1 cellular context compared by ENCODE assay signal in the genomic region with DNA sequence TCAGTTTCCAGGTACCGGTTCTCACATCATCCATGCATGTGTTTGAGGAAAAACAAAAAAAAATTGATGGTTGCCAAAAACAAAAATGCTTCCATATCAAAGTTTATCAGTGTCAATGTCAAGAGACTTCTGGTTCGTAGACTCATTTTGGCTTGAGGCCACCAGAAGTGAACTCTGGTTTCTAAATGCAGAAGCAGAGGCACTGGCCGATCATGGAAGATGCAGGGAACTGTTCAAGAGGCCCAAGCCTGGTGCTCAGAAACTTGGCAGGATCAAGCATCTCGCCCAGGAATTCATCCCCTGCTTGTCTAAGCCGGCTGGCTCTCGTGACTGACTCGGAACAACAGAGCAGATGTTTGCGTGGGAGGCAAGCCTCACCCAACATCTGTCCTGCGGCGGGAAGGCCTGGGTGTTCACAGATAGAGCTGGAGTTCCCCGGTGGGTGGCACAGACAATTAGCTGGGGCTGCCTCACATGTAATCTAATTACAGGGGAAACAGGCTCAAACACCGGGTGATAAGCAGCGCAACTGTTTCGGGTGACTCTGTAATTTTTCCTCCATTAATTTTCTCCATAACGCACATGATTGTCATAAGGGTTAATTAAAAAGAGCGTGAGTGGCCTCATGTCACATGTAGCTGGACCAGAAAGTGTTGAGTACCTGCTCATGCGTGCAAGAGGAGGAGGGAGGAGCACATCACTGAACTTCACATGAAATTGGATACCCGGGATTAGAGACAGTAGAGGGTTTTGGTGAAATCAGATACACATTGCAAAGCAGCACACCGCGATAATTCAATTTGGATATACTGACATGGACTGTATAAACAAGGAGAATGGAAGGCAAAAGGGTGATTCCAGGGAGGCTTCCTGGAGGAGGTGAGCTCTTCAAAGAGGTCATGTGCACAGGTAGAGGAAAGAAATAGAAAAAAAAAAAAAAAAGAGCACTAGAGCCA.
A peak's percentile ranks its signal among the peaks of the same experiment; 100 is the strongest.
TF ChIP-seq lines count a peak whose summit lies in the region.

No MANE protein-coding gene starts in this region.

TF ChIP-seq in K562, 482 proteins besides CTCF, POLR2A, EP300 and RAD21 (continued from another document and continues in another):
- TF ChIP-seq, protein P1, sequence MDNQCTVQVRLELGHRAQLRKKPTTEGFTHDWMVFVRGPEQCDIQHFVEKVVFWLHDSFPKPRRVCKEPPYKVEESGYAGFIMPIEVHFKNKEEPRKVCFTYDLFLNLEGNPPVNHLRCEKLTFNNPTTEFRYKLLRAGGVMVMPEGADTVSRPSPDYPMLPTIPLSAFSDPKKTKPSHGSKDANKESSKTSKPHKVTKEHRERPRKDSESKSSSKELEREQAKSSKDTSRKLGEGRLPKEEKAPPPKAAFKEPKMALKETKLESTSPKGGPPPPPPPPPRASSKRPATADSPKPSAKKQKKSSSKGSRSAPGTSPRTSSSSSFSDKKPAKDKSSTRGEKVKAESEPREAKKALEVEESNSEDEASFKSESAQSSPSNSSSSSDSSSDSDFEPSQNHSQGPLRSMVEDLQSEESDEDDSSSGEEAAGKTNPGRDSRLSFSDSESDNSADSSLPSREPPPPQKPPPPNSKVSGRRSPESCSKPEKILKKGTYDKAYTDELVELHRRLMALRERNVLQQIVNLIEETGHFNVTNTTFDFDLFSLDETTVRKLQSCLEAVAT (IDR thresholded peaks at IDR 0.05), result peak in 1 of 2 experiments; percentile 37; a peak in 1 of 4 replicates
- TF ChIP-seq ZNF584 (CRISPR knock-in tag; IDR thresholded peaks at IDR 0.05; ENCODE audit: low read depth) (peak; percentile 97), ZNF311 (CRISPR knock-in tag; IDR thresholded peaks at IDR 0.05) (0 out of 2 replicates have a peak, but pooled peaks have one; percentile 35), KLF1 (tag; IDR thresholded peaks at IDR 0.05) (peak; percentile 66; the same call in 1 of the 2 replicates), YY1 (IDR thresholded peaks at IDR 0.05; ENCODE audit: borderline replicate concordance in 1 of 3, control insufficient read depth in 1 of 3, extremely low read depth in 1 of 3, insufficient read depth in 3 of 3, insufficient read length in 1 of 3, insufficient replicate concordance in 2 of 3, low read depth in 1 of 3, low read length in 2 of 3) (peak in 1 of 3 experiments; percentile 17), ZNF695 (CRISPR knock-in tag; IDR thresholded peaks at IDR 0.05) (0 out of 2 replicates have a peak, but pooled peaks have one; percentile 50), ZNF589 (CRISPR knock-in tag; IDR thresholded peaks at IDR 0.05; ENCODE audit: low read depth) (peak; percentile 100), MYC (IDR thresholded peaks at IDR 0.05; ENCODE audit: low read depth, low read length) (0 out of 2 replicates have a peak, but pooled peaks have one; percentile 26), MYC (CRISPR knock-in tag; IDR thresholded peaks at IDR 0.05; ENCODE audit: borderline replicate concordance, low read depth) (no peak), ZNF197 (CRISPR knock-in tag; IDR thresholded peaks at IDR 0.05; ENCODE audit: low read depth) (peak; percentile 90), TCF7 (IDR thresholded peaks at IDR 0.05; ENCODE audit: borderline replicate concordance) (peak; percentile 43; the same call in 1 of the 2 replicates), ZNF134 (CRISPR knock-in tag; conservative IDR thresholded peaks at IDR 0.05) (0 out of 2 replicates have a peak, but pooled peaks have one; percentile 27), NONO (IDR thresholded peaks at IDR 0.05; ENCODE audit: low read depth in 2 of 2, low read length in 1 of 2) (peak in 1 of 2 experiments; percentile 63; a peak in 1 of 4 replicates), KLF16 (IDR thresholded peaks at IDR 0.05) (peak; percentile 99), BRF1 (IDR thresholded peaks at IDR 0.05; ENCODE audit: borderline replicate concordance, extremely low read depth, insufficient read length) (no peak), ZNF324 (CRISPR knock-in tag; IDR thresholded peaks at IDR 0.05) (peak; percentile 38; the same call in 1 of the 2 replicates), SP2 (IDR thresholded peaks at IDR 0.05; ENCODE audit: extremely low read depth, low read depth, low read length, poor library complexity, severe bottlenecking) (no peak), SMAD3 (CRISPR knock-in tag; conservative IDR thresholded peaks at IDR 0.05) (peak; percentile 88), FOS (IDR thresholded peaks at IDR 0.05; ENCODE audit: extremely low read depth, insufficient read length) (no peak), KHSRP (IDR thresholded peaks at IDR 0.05) (peak; percentile 60), ZNF175 (CRISPR knock-in tag; IDR thresholded peaks at IDR 0.05; ENCODE audit: low read depth) (peak; percentile 98), MTA2 (IDR thresholded peaks at IDR 0.05; ENCODE audit: low read depth) (peak; percentile 95), ARID2 (IDR thresholded peaks at IDR 0.05) (no peak), HDAC1 (IDR thresholded peaks at IDR 0.05) (no peak), L3MBTL2 (IDR thresholded peaks at IDR 0.05) (0 out of 2 replicates have a peak, but pooled peaks have one; percentile 34), MCM7 (IDR thresholded peaks at IDR 0.05) (no peak), GATAD2B (IDR thresholded peaks at IDR 0.05; ENCODE audit: borderline replicate concordance) (no peak), RCOR1 (IDR thresholded peaks at IDR 0.05; ENCODE audit: borderline replicate concordance in 1 of 2, low read depth in 2 of 2, low read length in 2 of 2) (peak; percentile 53 to 76; a peak in 3 of 4 replicates), MEF2D (tag; conservative IDR thresholded peaks at IDR 0.05; ENCODE audit: low read depth) (peak; percentile 72), ZFP36 (IDR thresholded peaks at IDR 0.05; ENCODE audit: low read depth, low read length, partially characterized antibody) (peak; percentile 97), MYNN (IDR thresholded peaks at IDR 0.05) (peak; percentile 81), MYNN (CRISPR knock-in tag; IDR thresholded peaks at IDR 0.05) (no peak), RB1 (IDR thresholded peaks at IDR 0.05; ENCODE audit: low read depth) (no peak), ERF (CRISPR knock-in tag; IDR thresholded peaks at IDR 0.05) (peak; percentile 91), BCL6 (CRISPR knock-in tag; IDR thresholded peaks at IDR 0.05) (peak; percentile 78; the same call in 1 of the 2 replicates), TEAD2 (tag; IDR thresholded peaks at IDR 0.05) (no peak), SMAD4 (CRISPR knock-in tag; conservative IDR thresholded peaks at IDR 0.05) (peak; percentile 96), SAP30 (IDR thresholded peaks at IDR 0.05; ENCODE audit: borderline replicate concordance, insufficient read depth, low read depth, low read length, poor library complexity, severe bottlenecking) (no peak)
- TF ChIP-seq, protein P2, sequence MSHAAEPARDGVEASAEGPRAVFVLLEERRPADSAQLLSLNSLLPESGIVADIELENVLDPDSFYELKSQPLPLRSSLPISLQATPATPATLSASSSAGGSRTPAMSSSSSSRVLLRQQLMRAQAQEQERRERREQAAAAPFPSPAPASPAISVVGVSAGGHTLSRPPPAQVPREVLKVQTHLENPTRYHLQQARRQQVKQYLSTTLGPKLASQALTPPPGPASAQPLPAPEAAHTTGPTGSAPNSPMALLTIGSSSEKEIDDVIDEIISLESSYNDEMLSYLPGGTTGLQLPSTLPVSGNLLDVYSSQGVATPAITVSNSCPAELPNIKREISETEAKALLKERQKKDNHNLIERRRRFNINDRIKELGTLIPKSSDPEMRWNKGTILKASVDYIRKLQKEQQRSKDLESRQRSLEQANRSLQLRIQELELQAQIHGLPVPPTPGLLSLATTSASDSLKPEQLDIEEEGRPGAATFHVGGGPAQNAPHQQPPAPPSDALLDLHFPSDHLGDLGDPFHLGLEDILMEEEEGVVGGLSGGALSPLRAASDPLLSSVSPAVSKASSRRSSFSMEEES (CRISPR knock-in tag; IDR thresholded peaks at IDR 0.05), result peak; percentile 4; the same call in 1 of the 2 replicates
- TF ChIP-seq, protein P3, sequence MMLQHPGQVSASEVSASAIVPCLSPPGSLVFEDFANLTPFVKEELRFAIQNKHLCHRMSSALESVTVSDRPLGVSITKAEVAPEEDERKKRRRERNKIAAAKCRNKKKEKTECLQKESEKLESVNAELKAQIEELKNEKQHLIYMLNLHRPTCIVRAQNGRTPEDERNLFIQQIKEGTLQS (IDR thresholded peaks at IDR 0.05), result peak; percentile 20; the same call in 1 of the 2 replicates
- TF ChIP-seq, protein P3 (CRISPR knock-in tag; conservative IDR thresholded peaks at IDR 0.05), result no peak
- TF ChIP-seq, protein P4, sequence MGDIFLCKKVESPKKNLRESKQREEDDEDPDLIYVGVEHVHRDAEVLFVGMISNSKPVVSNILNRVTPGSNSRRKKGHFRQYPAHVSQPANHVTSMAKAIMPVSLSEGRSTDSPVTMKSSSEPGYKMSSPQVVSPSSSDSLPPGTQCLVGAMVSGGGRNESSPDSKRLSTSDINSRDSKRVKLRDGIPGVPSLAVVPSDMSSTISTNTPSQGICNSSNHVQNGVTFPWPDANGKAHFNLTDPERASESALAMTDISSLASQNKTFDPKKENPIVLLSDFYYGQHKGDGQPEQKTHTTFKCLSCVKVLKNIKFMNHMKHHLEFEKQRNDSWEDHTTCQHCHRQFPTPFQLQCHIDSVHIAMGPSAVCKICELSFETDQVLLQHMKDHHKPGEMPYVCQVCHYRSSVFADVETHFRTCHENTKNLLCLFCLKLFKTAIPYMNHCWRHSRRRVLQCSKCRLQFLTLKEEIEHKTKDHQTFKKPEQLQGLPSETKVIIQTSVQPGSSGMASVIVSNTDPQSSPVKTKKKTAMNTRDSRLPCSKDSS (IDR thresholded peaks at IDR 0.05; ENCODE audit: low read depth, partially characterized antibody), result no peak
- TF ChIP-seq, protein P5, sequence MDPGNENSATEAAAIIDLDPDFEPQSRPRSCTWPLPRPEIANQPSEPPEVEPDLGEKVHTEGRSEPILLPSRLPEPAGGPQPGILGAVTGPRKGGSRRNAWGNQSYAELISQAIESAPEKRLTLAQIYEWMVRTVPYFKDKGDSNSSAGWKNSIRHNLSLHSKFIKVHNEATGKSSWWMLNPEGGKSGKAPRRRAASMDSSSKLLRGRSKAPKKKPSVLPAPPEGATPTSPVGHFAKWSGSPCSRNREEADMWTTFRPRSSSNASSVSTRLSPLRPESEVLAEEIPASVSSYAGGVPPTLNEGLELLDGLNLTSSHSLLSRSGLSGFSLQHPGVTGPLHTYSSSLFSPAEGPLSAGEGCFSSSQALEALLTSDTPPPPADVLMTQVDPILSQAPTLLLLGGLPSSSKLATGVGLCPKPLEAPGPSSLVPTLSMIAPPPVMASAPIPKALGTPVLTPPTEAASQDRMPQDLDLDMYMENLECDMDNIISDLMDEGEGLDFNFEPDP (CRISPR knock-in tag; IDR thresholded peaks at IDR 0.05), result peak; percentile 92
- TF ChIP-seq, protein P6, sequence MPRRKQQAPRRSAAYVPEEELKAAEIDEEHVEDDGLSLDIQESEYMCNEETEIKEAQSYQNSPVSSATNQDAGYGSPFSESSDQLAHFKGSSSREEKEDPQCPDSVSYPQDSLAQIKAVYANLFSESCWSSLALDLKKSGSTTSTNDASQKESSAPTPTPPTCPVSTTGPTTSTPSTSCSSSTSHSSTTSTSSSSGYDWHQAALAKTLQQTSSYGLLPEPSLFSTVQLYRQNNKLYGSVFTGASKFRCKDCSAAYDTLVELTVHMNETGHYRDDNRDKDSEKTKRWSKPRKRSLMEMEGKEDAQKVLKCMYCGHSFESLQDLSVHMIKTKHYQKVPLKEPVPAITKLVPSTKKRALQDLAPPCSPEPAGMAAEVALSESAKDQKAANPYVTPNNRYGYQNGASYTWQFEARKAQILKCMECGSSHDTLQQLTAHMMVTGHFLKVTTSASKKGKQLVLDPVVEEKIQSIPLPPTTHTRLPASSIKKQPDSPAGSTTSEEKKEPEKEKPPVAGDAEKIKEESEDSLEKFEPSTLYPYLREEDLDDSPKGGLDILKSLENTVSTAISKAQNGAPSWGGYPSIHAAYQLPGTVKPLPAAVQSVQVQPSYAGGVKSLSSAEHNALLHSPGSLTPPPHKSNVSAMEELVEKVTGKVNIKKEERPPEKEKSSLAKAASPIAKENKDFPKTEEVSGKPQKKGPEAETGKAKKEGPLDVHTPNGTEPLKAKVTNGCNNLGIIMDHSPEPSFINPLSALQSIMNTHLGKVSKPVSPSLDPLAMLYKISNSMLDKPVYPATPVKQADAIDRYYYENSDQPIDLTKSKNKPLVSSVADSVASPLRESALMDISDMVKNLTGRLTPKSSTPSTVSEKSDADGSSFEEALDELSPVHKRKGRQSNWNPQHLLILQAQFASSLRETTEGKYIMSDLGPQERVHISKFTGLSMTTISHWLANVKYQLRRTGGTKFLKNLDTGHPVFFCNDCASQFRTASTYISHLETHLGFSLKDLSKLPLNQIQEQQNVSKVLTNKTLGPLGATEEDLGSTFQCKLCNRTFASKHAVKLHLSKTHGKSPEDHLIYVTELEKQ (CRISPR knock-in tag; IDR thresholded peaks at IDR 0.05), result no peak
- TF ChIP-seq, protein P7, sequence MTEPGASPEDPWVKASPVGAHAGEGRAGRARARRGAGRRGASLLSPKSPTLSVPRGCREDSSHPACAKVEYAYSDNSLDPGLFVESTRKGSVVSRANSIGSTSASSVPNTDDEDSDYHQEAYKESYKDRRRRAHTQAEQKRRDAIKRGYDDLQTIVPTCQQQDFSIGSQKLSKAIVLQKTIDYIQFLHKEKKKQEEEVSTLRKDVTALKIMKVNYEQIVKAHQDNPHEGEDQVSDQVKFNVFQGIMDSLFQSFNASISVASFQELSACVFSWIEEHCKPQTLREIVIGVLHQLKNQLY (CRISPR knock-in tag; conservative IDR thresholded peaks at IDR 0.05), result no peak
- TF ChIP-seq, protein P8, sequence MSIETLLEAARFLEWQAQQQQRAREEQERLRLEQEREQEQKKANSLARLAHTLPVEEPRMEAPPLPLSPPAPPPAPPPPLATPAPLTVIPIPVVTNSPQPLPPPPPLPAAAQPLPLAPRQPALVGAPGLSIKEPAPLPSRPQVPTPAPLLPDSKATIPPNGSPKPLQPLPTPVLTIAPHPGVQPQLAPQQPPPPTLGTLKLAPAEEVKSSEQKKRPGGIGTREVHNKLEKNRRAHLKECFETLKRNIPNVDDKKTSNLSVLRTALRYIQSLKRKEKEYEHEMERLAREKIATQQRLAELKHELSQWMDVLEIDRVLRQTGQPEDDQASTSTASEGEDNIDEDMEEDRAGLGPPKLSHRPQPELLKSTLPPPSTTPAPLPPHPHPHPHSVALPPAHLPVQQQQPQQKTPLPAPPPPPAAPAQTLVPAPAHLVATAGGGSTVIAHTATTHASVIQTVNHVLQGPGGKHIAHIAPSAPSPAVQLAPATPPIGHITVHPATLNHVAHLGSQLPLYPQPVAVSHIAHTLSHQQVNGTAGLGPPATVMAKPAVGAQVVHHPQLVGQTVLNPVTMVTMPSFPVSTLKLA (conservative IDR thresholded peaks at IDR 0.05), result peak in 1 of 2 experiments; percentile 42; a peak in 1 of 4 replicates
- TF ChIP-seq, protein P9, sequence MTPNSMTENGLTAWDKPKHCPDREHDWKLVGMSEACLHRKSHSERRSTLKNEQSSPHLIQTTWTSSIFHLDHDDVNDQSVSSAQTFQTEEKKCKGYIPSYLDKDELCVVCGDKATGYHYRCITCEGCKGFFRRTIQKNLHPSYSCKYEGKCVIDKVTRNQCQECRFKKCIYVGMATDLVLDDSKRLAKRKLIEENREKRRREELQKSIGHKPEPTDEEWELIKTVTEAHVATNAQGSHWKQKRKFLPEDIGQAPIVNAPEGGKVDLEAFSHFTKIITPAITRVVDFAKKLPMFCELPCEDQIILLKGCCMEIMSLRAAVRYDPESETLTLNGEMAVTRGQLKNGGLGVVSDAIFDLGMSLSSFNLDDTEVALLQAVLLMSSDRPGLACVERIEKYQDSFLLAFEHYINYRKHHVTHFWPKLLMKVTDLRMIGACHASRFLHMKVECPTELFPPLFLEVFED (CRISPR knock-in tag; conservative IDR thresholded peaks at IDR 0.05), result peak; percentile 78; the same call in 1 of the 2 replicates
